Comparison of ENCODE assay signal across 8 cellular contexts in the genomic region with DNA sequence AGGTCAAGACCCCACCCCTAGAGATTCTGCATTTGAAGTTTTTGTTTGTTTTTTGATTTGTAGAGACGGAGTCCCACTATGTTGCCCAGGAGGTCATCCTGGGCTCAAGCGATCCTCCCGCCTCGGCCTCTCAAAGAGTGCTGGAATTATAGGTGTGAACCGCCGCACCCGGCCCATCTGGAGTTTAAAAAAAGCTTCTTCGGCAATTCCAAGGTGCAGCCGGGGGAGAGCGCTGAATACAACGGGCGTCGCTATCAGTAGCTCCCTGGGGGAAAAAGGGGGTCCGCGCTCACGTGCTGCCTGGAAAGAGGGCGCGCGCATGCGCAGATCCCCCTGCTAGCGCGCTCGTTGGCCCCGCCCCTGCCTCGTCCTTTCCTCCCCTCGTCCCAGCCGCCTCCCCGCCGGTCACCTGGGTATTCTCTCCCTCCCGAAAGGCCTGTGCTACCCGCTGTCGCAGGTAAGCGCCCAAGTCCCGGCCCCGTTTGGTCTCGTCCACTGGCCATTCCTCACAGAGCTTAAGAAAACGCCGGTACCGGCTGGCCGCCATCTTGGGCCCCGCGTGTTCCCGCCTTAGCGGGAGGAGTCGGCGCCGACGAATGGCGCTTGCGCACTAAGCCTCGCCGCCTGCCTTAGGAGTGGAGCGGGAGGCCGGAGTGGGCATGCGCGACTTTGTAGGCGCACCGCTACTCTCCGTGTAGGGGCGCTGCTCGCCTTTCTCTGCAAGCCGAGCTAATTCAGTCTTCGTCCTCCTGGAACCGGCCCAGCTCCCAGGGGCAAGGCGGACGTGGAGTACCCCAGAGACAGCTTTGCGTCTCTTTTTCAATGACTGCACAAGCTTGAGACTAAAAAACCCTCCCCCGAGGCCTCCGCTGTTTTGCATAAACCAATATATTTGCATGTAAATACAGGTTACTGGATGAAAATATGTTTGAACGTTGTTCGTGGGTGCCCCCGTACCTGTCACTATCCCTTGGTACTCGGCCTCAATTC. TPM values are rescaled to one million over a fixed set of nuclear protein-coding genes. Genes with fewer than 3 reads are reported as not detected.
A peak's percentile ranks its signal among the peaks of the same experiment; 100 is the strongest.
DNase-seq lines count a peak whose midpoint lies in the region; ATAC-seq, FAIRE-seq and TF ChIP-seq lines count a peak whose summit lies in the region.

A gene (minus strand): TSS at position 561 of the 990 bp plus-strand sequence. CDS start 14 bp downstream, at position 547.

- peak within 1 kb of the TSS; percentile 96 for H3K27ac Mint-ChIP-seq in activated naive CD8-positive, alpha-beta T cell treated with anti-CD3 and anti-CD28 coated beads, Interleukin-2, amount 10 ng/mL, durations not matched to agents 7 days and 5 days

- H3K27ac ChIP-seq in SU-DHL-6 (ENCODE audit: low read depth, low read length) (peak within 1 kb of the TSS; percentile 85), pancreas (peak within 1 kb of the TSS; percentile 69 to 90 (median 87)), tibial artery (peak within 1 kb of the TSS; percentile 72 to 77)

- H3K27me3 Mint-ChIP-seq in activated naive CD8-positive, alpha-beta T cell treated with anti-CD3 and anti-CD28 coated beads, Interleukin-2, amount 10 ng/mL, durations not matched to agents 7 days and 5 days: peaks cover 8% of the 10 kb centered on the region

- peak within 1 kb of the TSS; percentile 96 for H3K4me3 Mint-ChIP-seq in activated naive CD8-positive, alpha-beta T cell treated with anti-CD3 and anti-CD28 coated beads, Interleukin-2, amount 10 ng/mL, durations not matched to agents 7 days and 5 days

- ATAC-seq in HG02678 (IDR thresholded peaks at IDR 0.05; ENCODE audit: unreplicated experiment) (peak; percentile 88), Right ventricle myocardium inferior (peak; percentile 98), pancreas (peak; percentile 90 to 96 (median 96))
- peak; percentile 99 for ATAC-seq in activated naive CD8-positive, alpha-beta T cell treated with anti-CD3 and anti-CD28 coated beads, Interleukin-2, amount 10 ng/mL, durations not matched to agents 7 days and 5 days (ENCODE audit: low read depth)

- H3K27me3 ChIP-seq in SU-DHL-6 (ENCODE audit: low read length) (no peaks in the 10 kb centered on the region), pancreas (no peaks in the 10 kb centered on the region), tibial artery (no peaks in the 10 kb centered on the region)

- peak within 1 kb of the TSS; percentile 81 for H3K4me2 ChIP-seq in SU-DHL-6 (ENCODE audit: low read depth, low read length, poor library complexity, severe bottlenecking)

- H2AFZ ChIP-seq in SU-DHL-6 (ENCODE audit: low read depth, low read length, severe bottlenecking): peak within 1 kb of the TSS; percentile 78

- H4K20me1 ChIP-seq in SU-DHL-6 (ENCODE audit: low read depth, low read length): no peaks in the 10 kb centered on the region

- no peak for FAIRE-seq in pancreas (lab: Jason Lieb, UNC)

- H3K4me3 ChIP-seq in GM12864 (ENCODE audit: low read depth, low read length): peak within 1 kb of the TSS; percentile 81
- H3K4me3 ChIP-seq in SU-DHL-6 (ENCODE audit: insufficient read depth, low read length, poor library complexity, severe bottlenecking): peak within 1 kb of the TSS; percentile 70
- peak within 1 kb of the TSS; percentile 58 to 90 (median 88) for H3K4me3 ChIP-seq in pancreas
- H3K4me3 ChIP-seq in tibial artery: peak within 1 kb of the TSS; percentile 67 to 77

- H3K36me3 ChIP-seq in SU-DHL-6 (ENCODE audit: low read length) (peaks cover 14% of the 10 kb centered on the region), pancreas (no peaks in the 10 kb centered on the region), tibial artery (no peaks in the 10 kb centered on the region)

- H3K9me2 ChIP-seq in SU-DHL-6 (replicated peaks; ENCODE audit: insufficient read depth, low read length): no peaks in the 10 kb centered on the region

- H3K4me1 Mint-ChIP-seq in activated naive CD8-positive, alpha-beta T cell treated with anti-CD3 and anti-CD28 coated beads, Interleukin-2, amount 10 ng/mL, durations not matched to agents 7 days and 5 days: peaks cover 31% of the 10 kb centered on the region

- TF ChIP-seq CTCF in GM12864 (IDR thresholded peaks at IDR 0.05; ENCODE audit: low read depth, low read length, missing control alignments) (peak; percentile 60), SU-DHL-6 (IDR thresholded peaks at IDR 0.05; ENCODE audit: insufficient read depth, low read length, poor library complexity, severe bottlenecking) (peak; percentile 80), pancreas (IDR thresholded peaks at IDR 0.05) (peak; percentile 6 to 53 (median 50)), tibial artery (IDR thresholded peaks at IDR 0.05) (peak; percentile 63)

- 1% methylated on average over 68 to 73 of the region's 73 CpGs for WGBS in pancreas, 2 donors

- H3K4me1 ChIP-seq in pancreas (peaks cover 12 to 24% (median 14%) of the 10 kb centered on the region in 3 donors), tibial artery (peaks cover 0 to 9% (median 7%) of the 10 kb centered on the region in 4 donors)

- peaks cover 5% of the 10 kb centered on the region for H3F3A ChIP-seq in SU-DHL-6 (ENCODE audit: insufficient read depth)

- H3K9me3 Mint-ChIP-seq in activated naive CD8-positive, alpha-beta T cell treated with anti-CD3 and anti-CD28 coated beads, Interleukin-2, amount 10 ng/mL, durations not matched to agents 7 days and 5 days: no peaks in the 10 kb centered on the region

- DNase-seq in GM12864 (ENCODE audit: low read depth): peak; percentile 82
- peak; percentile 96 for DNase-seq in NCI-H128 (lab: John Stamatoyannopoulos, UW; ENCODE audit: unreplicated experiment)
- peak; percentile 97 for DNase-seq in activated naive CD8-positive, alpha-beta T cell treated with anti-CD3 and anti-CD28 coated beads, Interleukin-2, amount 10 ng/mL, durations not matched to agents 7 days and 5 days
- peak; percentile 99 for DNase-seq in Right ventricle myocardium inferior (ENCODE audit: missing footprints)
- DNase-seq in pancreas: peak; percentile 96 to 100 (median 98)
- peak; percentile 96 to 97 for DNase-seq in tibial artery

- intact Hi-C loops in Right ventricle myocardium inferior (cut with DNase I): loop anchor here (1.0 to 2.0 kb wide), 2 partner anchors 33 to 51 kb away; no protein-coding TSS in a partner anchor
- intact Hi-C loops in pancreas (cut with DNase I): loop anchor here in 1 of 3 donors (5.0 kb wide), 1 partner anchor 51 kb away; no protein-coding TSS in a partner anchor
- intact Hi-C loops in tibial artery (cut with DNase I; ENCODE audit: low total_unique reads): loop anchor here (10.0 kb wide), 1 partner anchor 53 kb away; no protein-coding TSS in a partner anchor

- POLR2A ChIA-PET in activated naive CD8-positive, alpha-beta T cell treated with anti-CD3 and anti-CD28 coated beads, Interleukin-2, amount 10 ng/mL, durations not matched to agents 7 days and 5 days (lab: Charles Lee): interaction anchor here (0.6 to 1.9 kb wide), 13 partner anchors 11 to 526 kb away, joined by 3 to 11 read pairs (median 5); a partner anchor contains a TSS

- peak within 1 kb of the TSS; percentile 75 for H3K9ac ChIP-seq in SU-DHL-6 (ENCODE audit: low read length)

- H3K79me2 ChIP-seq in SU-DHL-6 (ENCODE audit: insufficient read depth, low read length): peaks cover 25% of the 10 kb centered on the region

- H3K9me3 ChIP-seq in SU-DHL-6 (ENCODE audit: insufficient read depth, low read length): no peaks in the 10 kb centered on the region
- no peaks in the 10 kb centered on the region for H3K9me3 ChIP-seq in pancreas
- no peaks in the 10 kb centered on the region for H3K9me3 ChIP-seq in tibial artery

- peaks cover 18% of the 10 kb centered on the region for H3K36me3 Mint-ChIP-seq in activated naive CD8-positive, alpha-beta T cell treated with anti-CD3 and anti-CD28 coated beads, Interleukin-2, amount 10 ng/mL, durations not matched to agents 7 days and 5 days

RNA-seq across cellular contexts. Expression of the gene that starts here (rescaled TPM):
- total RNA-seq in activated naive CD8-positive, alpha-beta T cell treated with anti-CD3 and anti-CD28 coated beads, Interleukin-2, amount 10 ng/mL, durations not matched to agents 7 days and 5 days: 10 to 100 TPM; 60.9 to 64.0 TPM
- total RNA-seq in Right ventricle myocardium inferior: 215 TPM
- total RNA-seq in pancreas: 10 to 100 TPM; 13.9 to 32.1 (median 23.3) TPM
- 10 to 100 TPM; 40.2 to 58.9 TPM for polyA plus RNA-seq in pancreas

Comparison
In these comparisons a context has a peak if more than half of its experiments do, and no peak if none do; other contexts are left out.
1. Peak in every context shown above with its lines: DNase-seq, ATAC-seq, H3K4me3 ChIP-seq and H3K27ac ChIP-seq.